In genomic region chr6:152635949-152636674, GRCh38 we compare ENCODE assay signal across 8 cellular contexts. TPM values are rescaled to one million over a fixed set of nuclear protein-coding genes. Genes with fewer than 3 reads are reported as not detected.
A peak's percentile ranks its signal among the peaks of the same experiment; 100 is the strongest.
DNase-seq lines count a peak whose midpoint lies in the region; ATAC-seq and TF ChIP-seq lines count a peak whose summit lies in the region.

No MANE protein-coding gene starts in this region.

- H3K36me3 ChIP-seq in GM23338 (ENCODE audit: insufficient read depth) (no peaks in the 10 kb centered on the region), neuron (ENCODE audit: insufficient read depth, low read length) (no peaks in the 10 kb centered on the region)

- no peaks in the 10 kb centered on the region for H3K36me3 Mint-ChIP-seq in CD4-positive, alpha-beta T cell (ENCODE audit: low read depth)
- no peaks in the 10 kb centered on the region; the same call in 2 of the 3 replicates for H3K36me3 Mint-ChIP-seq in GM23338 (ENCODE audit: low read depth)
- no peaks in the 10 kb centered on the region for H3K36me3 Mint-ChIP-seq in activated CD8-positive, alpha-beta T cell treated with anti-CD3 and anti-CD28 coated beads for 36 hours (ENCODE audit: low read depth)

- no peaks in the 10 kb centered on the region for H3K9me3 ChIP-seq in CD4-positive, alpha-beta T cell (ENCODE audit: control insufficient read depth, low read length)
- H3K9me3 ChIP-seq in neuron (ENCODE audit: low read length) = no peaks in the 10 kb centered on the region

- no peak overlapping the region for H3K27ac Mint-ChIP-seq in CD4-positive, alpha-beta T cell
- no peak overlapping the region for H3K27ac Mint-ChIP-seq in GM23338
- peak overlapping the region; percentile 36 for H3K27ac Mint-ChIP-seq in activated CD8-positive, alpha-beta T cell treated with anti-CD3 and anti-CD28 coated beads for 36 hours

- H2AFZ ChIP-seq in GM23338 (peak overlapping the region; percentile 98), neuron (ENCODE audit: low read depth, low read length) (peak overlapping the region; percentile 56)

- peaks cover 33% of the 10 kb centered on the region for H3K27me3 ChIP-seq in CD4-positive, alpha-beta T cell (ENCODE audit: control insufficient read depth, insufficient read depth, low read length)
- H3K27me3 ChIP-seq in GM23338 (ENCODE audit: insufficient read depth) (peaks cover 48% of the 10 kb centered on the region), neuron (ENCODE audit: insufficient read depth, low read length) (peaks cover 38% of the 10 kb centered on the region)

- H3K4me2 ChIP-seq in GM23338 = peak overlapping the region; percentile 96

- no peaks in the 10 kb centered on the region for H3K9me3 Mint-ChIP-seq in CD4-positive, alpha-beta T cell
- H3K9me3 Mint-ChIP-seq in GM23338 = no peaks in the 10 kb centered on the region; the same call in 2 of the 3 replicates
- no peaks in the 10 kb centered on the region for H3K9me3 Mint-ChIP-seq in activated CD8-positive, alpha-beta T cell treated with anti-CD3 and anti-CD28 coated beads for 36 hours

- H3K4me3 Mint-ChIP-seq in CD4-positive, alpha-beta T cell = peak overlapping the region; percentile 22
- H3K4me3 Mint-ChIP-seq in GM23338 = peak overlapping the region; percentile 89
- peak overlapping the region; percentile 70 for H3K4me3 Mint-ChIP-seq in activated CD8-positive, alpha-beta T cell treated with anti-CD3 and anti-CD28 coated beads for 36 hours

- peaks cover 59% of the 10 kb centered on the region for H3K27me3 Mint-ChIP-seq in CD4-positive, alpha-beta T cell
- peaks cover 35% of the 10 kb centered on the region for H3K27me3 Mint-ChIP-seq in GM23338 (ENCODE audit: insufficient read depth, low read depth, poor library complexity)
- peaks cover 39% of the 10 kb centered on the region for H3K27me3 Mint-ChIP-seq in activated CD8-positive, alpha-beta T cell treated with anti-CD3 and anti-CD28 coated beads for 36 hours

- ATAC-seq in CD4-positive, alpha-beta T cell (ENCODE audit: poor library complexity) = no peak
- peak; percentile 64 for ATAC-seq in GM23338
- ATAC-seq in activated CD8-positive, alpha-beta T cell treated with anti-CD3 and anti-CD28 coated beads for 36 hours = peak; percentile 47

- no peak for DNase-seq in CD4-positive, alpha-beta T cell
- peak; percentile 66 for DNase-seq in GM23338 (ENCODE audit: low spot score)
- DNase-seq in activated CD8-positive, alpha-beta T cell treated with anti-CD3 and anti-CD28 coated beads for 36 hours = peak; percentile 4
- DNase-seq in head of caudate nucleus = peak; percentile 43 to 92 (median 76)
- no peak for DNase-seq in HK-2 (ENCODE audit: unreplicated experiment)
- no peak for DNase-seq in stimulated activated CD4-positive, alpha-beta T cell treated with anti-CD3 and anti-CD28 coated beads, Interleukin-2, amount 100 ng/mL, for 24 hours
- DNase-seq in GM19240 (ENCODE audit: insufficient read length, low spot score) = no peak

- H3K4me1 ChIP-seq in GM23338 (ENCODE audit: insufficient read depth) (peaks cover 4% of the 10 kb centered on the region), neuron (ENCODE audit: insufficient read depth, low read length) (peaks cover 11% of the 10 kb centered on the region)

- CTCF ChIA-PET in CD4-positive, alpha-beta T cell (lab: Charles Lee) = no interaction called here
- CTCF ChIA-PET in activated CD8-positive, alpha-beta T cell treated with anti-CD3 and anti-CD28 coated beads for 36 hours (lab: Charles Lee) = no interaction called here

- H3K9me2 ChIP-seq in GM23338 (ENCODE audit: insufficient read depth) = no peaks in the 10 kb centered on the region

- H3K27ac ChIP-seq in CD4-positive, alpha-beta T cell (ENCODE audit: low read depth, low read length) = no peak overlapping the region
- no peak overlapping the region for H3K27ac ChIP-seq in GM23338 (ENCODE audit: low read depth)

- intact Hi-C loops in CD4-positive, alpha-beta T cell (cut with DNase I, micrococcal nuclease) = no loop called here
- intact Hi-C loops in activated CD8-positive, alpha-beta T cell treated with anti-CD3 and anti-CD28 coated beads for 36 hours (cut with micrococcal nuclease) = no loop called here
- intact Hi-C loops in head of caudate nucleus (cut with DNase I) = loop anchor here (5.0 kb wide), 1 partner anchor 164 kb away; no protein-coding TSS in a partner anchor

- H3K4me1 Mint-ChIP-seq in CD4-positive, alpha-beta T cell (ENCODE audit: low read depth) = peaks cover 12% of the 10 kb centered on the region
- H3K4me1 Mint-ChIP-seq in GM23338 = peaks cover 9% of the 10 kb centered on the region; the same call in 2 of the 3 replicates
- H3K4me1 Mint-ChIP-seq in activated CD8-positive, alpha-beta T cell treated with anti-CD3 and anti-CD28 coated beads for 36 hours (ENCODE audit: low read depth) = peaks cover 16% of the 10 kb centered on the region

- no peaks in the 10 kb centered on the region for H4K20me1 ChIP-seq in GM23338 (replicated peaks; ENCODE audit: insufficient read depth)

- no peak for TF ChIP-seq CTCF in CD4-positive, alpha-beta T cell (IDR thresholded peaks at IDR 0.05)
- TF ChIP-seq CTCF in GM23338 (conservative IDR thresholded peaks at IDR 0.05; ENCODE audit: low read depth in 2 of 2) = no peak
- TF ChIP-seq CTCF in activated CD8-positive, alpha-beta T cell treated with anti-CD3 and anti-CD28 coated beads for 36 hours (IDR thresholded peaks at IDR 0.05) = no peak

- H3K4me3 ChIP-seq in GM23338 (peak overlapping the region; percentile 79), neuron (ENCODE audit: low read length) (peak overlapping the region; percentile 42)

- no peaks in the 10 kb centered on the region for H3F3A ChIP-seq in GM23338 (replicated peaks; ENCODE audit: low read depth)

- no peaks in the 10 kb centered on the region for H3K79me2 ChIP-seq in GM23338 (replicated peaks; ENCODE audit: insufficient read depth)

- POLR2A ChIA-PET in CD4-positive, alpha-beta T cell (lab: Charles Lee) = no interaction called here
- POLR2A ChIA-PET in activated CD8-positive, alpha-beta T cell treated with anti-CD3 and anti-CD28 coated beads for 36 hours (lab: Charles Lee) = no interaction called here

TF ChIP-seq in GM23338, 12 proteins besides CTCF, POLR2A, EP300 and RAD21 (continues in another document):
- TF ChIP-seq POLR2AphosphoS5 (IDR thresholded peaks at IDR 0.05; ENCODE audit: low read depth) (no peak), EZH2phosphoT487 (IDR thresholded peaks at IDR 0.05; ENCODE audit: unreplicated experiment) (no peak), STAT1 (IDR thresholded peaks at IDR 0.05; ENCODE audit: unreplicated experiment) (no peak), EZH2 (IDR thresholded peaks at IDR 0.05; ENCODE audit: low read depth, unreplicated experiment) (no peak), ZNF114 (CRISPR knock-in tag; IDR thresholded peaks at IDR 0.05) (no peak)
- TF ChIP-seq, protein P1, sequence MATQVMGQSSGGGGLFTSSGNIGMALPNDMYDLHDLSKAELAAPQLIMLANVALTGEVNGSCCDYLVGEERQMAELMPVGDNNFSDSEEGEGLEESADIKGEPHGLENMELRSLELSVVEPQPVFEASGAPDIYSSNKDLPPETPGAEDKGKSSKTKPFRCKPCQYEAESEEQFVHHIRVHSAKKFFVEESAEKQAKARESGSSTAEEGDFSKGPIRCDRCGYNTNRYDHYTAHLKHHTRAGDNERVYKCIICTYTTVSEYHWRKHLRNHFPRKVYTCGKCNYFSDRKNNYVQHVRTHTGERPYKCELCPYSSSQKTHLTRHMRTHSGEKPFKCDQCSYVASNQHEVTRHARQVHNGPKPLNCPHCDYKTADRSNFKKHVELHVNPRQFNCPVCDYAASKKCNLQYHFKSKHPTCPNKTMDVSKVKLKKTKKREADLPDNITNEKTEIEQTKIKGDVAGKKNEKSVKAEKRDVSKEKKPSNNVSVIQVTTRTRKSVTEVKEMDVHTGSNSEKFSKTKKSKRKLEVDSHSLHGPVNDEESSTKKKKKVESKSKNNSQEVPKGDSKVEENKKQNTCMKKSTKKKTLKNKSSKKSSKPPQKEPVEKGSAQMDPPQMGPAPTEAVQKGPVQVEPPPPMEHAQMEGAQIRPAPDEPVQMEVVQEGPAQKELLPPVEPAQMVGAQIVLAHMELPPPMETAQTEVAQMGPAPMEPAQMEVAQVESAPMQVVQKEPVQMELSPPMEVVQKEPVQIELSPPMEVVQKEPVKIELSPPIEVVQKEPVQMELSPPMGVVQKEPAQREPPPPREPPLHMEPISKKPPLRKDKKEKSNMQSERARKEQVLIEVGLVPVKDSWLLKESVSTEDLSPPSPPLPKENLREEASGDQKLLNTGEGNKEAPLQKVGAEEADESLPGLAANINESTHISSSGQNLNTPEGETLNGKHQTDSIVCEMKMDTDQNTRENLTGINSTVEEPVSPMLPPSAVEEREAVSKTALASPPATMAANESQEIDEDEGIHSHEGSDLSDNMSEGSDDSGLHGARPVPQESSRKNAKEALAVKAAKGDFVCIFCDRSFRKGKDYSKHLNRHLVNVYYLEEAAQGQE (IDR thresholded peaks at IDR 0.05; ENCODE audit: unreplicated experiment) = no peak

RNA-seq across cellular contexts. Expression of gene SYNE1, which starts 1.1 kb away (rescaled TPM):
- total RNA-seq in CD4-positive, alpha-beta T cell = 100 to 1,000 TPM in 1 of 2 experiments, 10 to 100 TPM in 1; 94.9 to 108 TPM
- 9.7 and 13.6 TPM in 2 replicates for total RNA-seq in GM23338 (2014; rRNA removed; shearing (Covaris generic))
- polyA plus RNA-seq in GM23338 (2016; fragmentation: Nextera tagmentation; extraction: Ambion mirVana) = 2.1 and 3.9 TPM in 2 replicates
- 10 to 100 TPM; 29.5 to 35.1 TPM for total RNA-seq in activated CD8-positive, alpha-beta T cell treated with anti-CD3 and anti-CD28 coated beads for 36 hours

Comparison
In these comparisons a context has a peak if more than half of its experiments do, and no peak if none do; other contexts are left out.
1. DNase-seq: peak in GM23338 (single experiment), activated CD8-positive, alpha-beta T cell treated with anti-CD3 and anti-CD28 coated beads for 36 hours (single experiment) and head of caudate nucleus (42 of 42); none in CD4-positive, alpha-beta T cell (0 of 10), HK-2 (single experiment), stimulated activated CD4-positive, alpha-beta T cell treated with anti-CD3 and anti-CD28 coated beads, Interleukin-2, amount 100 ng/mL, for 24 hours (0 of 2) and GM19240 (single experiment).
2. H3K4me3 Mint-ChIP-seq: peak in every context shown above with its lines; median percentile 89 in GM23338; 70 in activated CD8-positive, alpha-beta T cell treated with anti-CD3 and anti-CD28 coated beads for 36 hours; 22 in CD4-positive, alpha-beta T cell.